ENCODE assay signal across 11 cellular contexts in genomic region chr16:71927787-71928186, GRCh38. TPM values are rescaled to one million over a fixed set of nuclear protein-coding genes. Genes with fewer than 3 reads are reported as not detected.
DNase-seq lines count a peak whose midpoint lies in the region; ATAC-seq, FAIRE-seq and TF ChIP-seq lines count a peak whose summit lies in the region.
"Had no signal": no experiment of that assay in that cellular context is flagged by ENCODE, and none has a peak within 500 bp of the region (broad histone marks: within the 10 kb centered on the region; RNA-seq: fewer than 3 reads in every experiment).

No MANE protein-coding gene starts in this region.

- no peaks in the 10 kb centered on the region; the same call in 1 of the 2 replicates for H3K79me2 ChIP-seq in GM12878 (ENCODE audit: control insufficient read depth, insufficient read depth, low read length)

- intact Hi-C loops in GM12878 (cut with micrococcal nuclease; ENCODE audit: unreplicated experiment) (no loop called here), kidney (cut with DNase I) (no loop called here)

- TF ChIP-seq CTCF in GM12878 (IDR thresholded peaks at IDR 0.05 in 2 of 3, conservative IDR thresholded peaks at IDR 0.05 in 1 of 3; ENCODE audit: control insufficient read depth in 2 of 3, extremely low read depth in 1 of 3, insufficient read depth in 1 of 3, low read depth in 3 of 3, low read length in 3 of 3): no peak
- no peak for TF ChIP-seq CTCF in kidney (IDR thresholded peaks at IDR 0.05; ENCODE audit: borderline replicate concordance, extremely low read depth, insufficient read depth)

- H3K9me3 ChIP-seq in HUES6 (ENCODE audit: control insufficient read depth, insufficient read depth, low read depth, low read length): no peaks in the 10 kb centered on the region
- no peaks in the 10 kb centered on the region for H3K9me3 ChIP-seq in GM12878 (replicated peaks; ENCODE audit: control insufficient read depth, insufficient read depth, low read length)
- no peaks in the 10 kb centered on the region for H3K9me3 ChIP-seq in skeletal muscle satellite cell (replicated peaks; ENCODE audit: low read length)
- no peaks in the 10 kb centered on the region for H3K9me3 ChIP-seq in kidney (ENCODE audit: control insufficient read depth in 1 of 2, low read length in 2 of 2)

- H4K20me1 ChIP-seq in GM12878 (ENCODE audit: control insufficient read depth, insufficient read depth): no peaks in the 10 kb centered on the region; the same call in 1 of the 2 replicates

- no peak for FAIRE-seq in GM12878 (lab: Jason Lieb, UNC)
- no peak for FAIRE-seq in kidney (lab: Jason Lieb, UNC)
- FAIRE-seq: islet of Langerhans had no signal

- TF ChIP-seq RAD21 in GM12878 (IDR thresholded peaks at IDR 0.05; ENCODE audit: insufficient read depth, low read depth, low read length): no peak

- peak overlapping the region; percentile 16; the same call in 1 of the 2 replicates for H3K27ac ChIP-seq in HUES6 (ENCODE audit: low read depth, low read length)
- no peak overlapping the region for H3K27ac ChIP-seq in GM12878 (ENCODE audit: control insufficient read depth, insufficient read depth)
- peak overlapping the region; percentile 8 for H3K27ac ChIP-seq in layer of hippocampus (ENCODE audit: low read depth, low read length)
- no peak overlapping the region for H3K27ac ChIP-seq in kidney (ENCODE audit: low read depth in 2 of 2, low read length in 2 of 2)

- H3K36me3 ChIP-seq in HUES6 (ENCODE audit: control insufficient read depth, insufficient read depth, low read length) (peaks cover 93% of the 10 kb centered on the region), GM12878 (ENCODE audit: control insufficient read depth in 2 of 2, insufficient read depth in 2 of 2, low read length in 1 of 2) (peaks cover 19 to 56% of the 10 kb centered on the region in 2 experiments), skeletal muscle satellite cell (ENCODE audit: insufficient read depth, low read length) (peaks cover 68% of the 10 kb centered on the region), kidney (ENCODE audit: control insufficient read depth in 1 of 2, insufficient read depth in 2 of 2, low read length in 2 of 2) (peaks cover 29 to 40% of the 10 kb centered on the region in 2 donors)

- WGBS in GM12878 (ENCODE audit: insufficient coverage, insufficient replicate concordance, low lambda C conversion rate, missing lambda C conversion rate): 91% methylated on average over 5 of the region's 5 CpGs

- no peak for DNase-seq in GM12878 (ENCODE audit: low read depth, low spot score)
- no peak for DNase-seq in kidney
- no peak for DNase-seq in NCI-H2227 treated with DMSO at 0.1 percent for 48 hours (lab: John Stamatoyannopoulos, UW)
- no peak for DNase-seq in NCI-H187 treated with DMSO at 0.1 percent for 48 hours (lab: John Stamatoyannopoulos, UW)
- DNase-seq: activated CD4-positive, alpha-beta T cell treated with anti-CD3 and anti-CD28 coated beads, Interleukin-2, amount 50 U/mL, for 1 hour; T-cell had no signal

- POLR2A ChIA-PET in GM12878 (lab: Charles Lee): no interaction called here

- H3K27me3 ChIP-seq in HUES6 (ENCODE audit: control insufficient read depth, insufficient read depth, low read length): no peaks in the 10 kb centered on the region
- H3K27me3 ChIP-seq in GM12878 (replicated peaks in 1 of 2; ENCODE audit: control insufficient read depth in 2 of 2, insufficient read depth in 2 of 2, low read length in 1 of 2): no peaks in the 10 kb centered on the region
- H3K27me3 ChIP-seq in layer of hippocampus (ENCODE audit: control insufficient read depth, insufficient read depth, low read length): no peaks in the 10 kb centered on the region
- no peaks in the 10 kb centered on the region for H3K27me3 ChIP-seq in skeletal muscle satellite cell (ENCODE audit: control insufficient read depth, insufficient read depth, low read length)

- BruUV-seq in GM12878 (replicated peaks; lab: Mats Ljungman, UMichigan): TSS peak; percentile 40

- TF ChIP-seq EP300 in GM12878 (IDR thresholded peaks at IDR 0.05; ENCODE audit: borderline replicate concordance in 1 of 2, control insufficient read depth in 1 of 2, low read depth in 2 of 2, low read length in 2 of 2): no peak

- H3K4me3 ChIP-seq in HUES6 (ENCODE audit: low read depth, low read length) (no peak overlapping the region), GM12878 (no peak overlapping the region), skeletal muscle satellite cell (ENCODE audit: low read length) (no peak overlapping the region), kidney (ENCODE audit: low read length in 2 of 2) (no peak overlapping the region)

- in situ Hi-C loops in GM12878 (cut with MboI): no loop called here

- RAD21 ChIA-PET in GM12878 (lab: Charles Lee; ENCODE audit: unreplicated experiment): no interaction called here

- H3K4me2 ChIP-seq in GM12878 (ENCODE audit: control insufficient read depth, insufficient read depth) (no peak overlapping the region), skeletal muscle satellite cell (ENCODE audit: low read length) (peak overlapping the region; percentile 23)

- ATAC-seq in GM12878 (no peak), HG03135 (IDR thresholded peaks at IDR 0.05; ENCODE audit: unreplicated experiment) (no peak)
- ATAC-seq: T-cell had no signal

- CTCF ChIA-PET in GM12878 (lab: Yijun Ruan, JAX): interaction anchor here (0.8 kb wide), 1 partner anchor 11 kb away, joined by 3 read pairs; no protein-coding TSS in a partner anchor

- H2AFZ ChIP-seq in GM12878 (ENCODE audit: control insufficient read depth, low read depth, low read length): no peak overlapping the region

- no peak overlapping the region for H3K9ac ChIP-seq in HUES6 (ENCODE audit: low read length)
- H3K9ac ChIP-seq in GM12878 (ENCODE audit: control insufficient read depth, insufficient read depth, low read length): no peak overlapping the region
- no peak overlapping the region for H3K9ac ChIP-seq in skeletal muscle satellite cell (ENCODE audit: low read depth, low read length)
- H3K9ac ChIP-seq in kidney (ENCODE audit: low read length in 2 of 2): no peak overlapping the region

- SMC1A ChIA-PET in GM12878 (lab: Charles Lee; ENCODE audit: uncharacterized antibody, unreplicated experiment): no interaction called here

- H3K4me1 ChIP-seq in HUES6 (ENCODE audit: control insufficient read depth, insufficient read depth, low read length): no peaks in the 10 kb centered on the region; the same call in 1 of the 2 replicates
- H3K4me1 ChIP-seq in GM12878 (ENCODE audit: control insufficient read depth, insufficient read depth, low read length): no peaks in the 10 kb centered on the region
- peaks cover 39% of the 10 kb centered on the region for H3K4me1 ChIP-seq in skeletal muscle satellite cell (ENCODE audit: control insufficient read depth, insufficient read depth, low read length)
- peaks cover 4 to 7% of the 10 kb centered on the region in 2 donors for H3K4me1 ChIP-seq in kidney (ENCODE audit: control insufficient read depth in 1 of 2, insufficient read depth in 1 of 2, low read depth in 1 of 2, low read length in 2 of 2)

- no peak for TF ChIP-seq POLR2A in GM12878 (IDR thresholded peaks at IDR 0.05; ENCODE audit: low read depth, low read length)

TF ChIP-seq in GM12878, 131 proteins besides CTCF, POLR2A, EP300 and RAD21 (continues in another document):
- no peak for TF ChIP-seq CHD4 (IDR thresholded peaks at IDR 0.05)

RNA-seq across cellular contexts. Expression of gene IST1, which starts 32.5 kb away (rescaled TPM):
- total RNA-seq in GM12878 (2013; cell fraction: nucleolus; rRNA removed): 347 and 367 TPM in 2 replicates
- total RNA-seq in GM12878 (2014; rRNA removed) (133 and 160 TPM in 2 replicates), GM12878 (2014; rRNA removed; fragmentation: Illumina TruSeq; extraction: Trizol) (148 and 150 TPM in 2 replicates), GM12878 (2021) (134 and 140 TPM in 2 replicates), kidney (220 TPM)
- 130 TPM for polyA plus RNA-seq in GM12878 (2011; ENCODE audit: low read depth)
- polyA plus RNA-seq in GM12878 (2011; rRNA removed) (277 and 293 TPM in 2 replicates), GM12878 (2014; fragmentation: Illumina TruSeq; extraction: Trizol) (189 and 196 TPM in 2 replicates), GM12878 (2014; fragmentation: Nextera tagmentation; extraction: Ambion mirVana) (100 to 1,000 TPM in 1 of 2 experiments, 10 to 100 TPM in 1; 97.3 to 136 TPM), GM12878 (2014; rRNA removed) (120 and 155 TPM in 2 replicates), GM12878 (2016; fragmentation: Nextera tagmentation; extraction: Ambion mirVana) (100 to 1,000 TPM; 113 to 125 TPM), kidney (ENCODE audit: insufficient read depth, low read depth, low replicate concordance) (138 TPM)
- 195 and 230 TPM in 2 replicates for polyA plus RNA-seq in GM12878 (2011; cell fraction: cytosol; rRNA removed)
- 237 and 271 TPM in 2 replicates for polyA plus RNA-seq in GM12878 (2011; cell fraction: nucleus; rRNA removed)
- polyA plus RNA-seq in GM12878 (2012): 158 and 177 TPM in 2 replicates
- polyA minus RNA-seq in GM12878 (2011; rRNA and poly(A)+ RNA removed): 190 and 206 TPM in 2 replicates
- polyA minus RNA-seq in GM12878 (2011; cell fraction: cytosol; rRNA and poly(A)+ RNA removed): 44.1 and 49.4 TPM in 2 replicates
- 53.4 and 67.3 TPM in 2 replicates for polyA minus RNA-seq in GM12878 (2011; cell fraction: nucleus; rRNA and poly(A)+ RNA removed)
- 125 and 156 TPM in 2 replicates for total RNA-seq in skeletal muscle satellite cell (2012; rRNA removed)

RNA-seq across cellular contexts. Expression of gene ZNF821, which starts 43.8 kb away (rescaled TPM):
- 10.0 and 10.3 TPM in 2 replicates for total RNA-seq in GM12878 (2013; cell fraction: nucleolus; rRNA removed)
- 4.5 and 6.9 TPM in 2 replicates for total RNA-seq in GM12878 (2014; rRNA removed)
- total RNA-seq in GM12878 (2014; rRNA removed; fragmentation: Illumina TruSeq; extraction: Trizol): 3.9 and 6.0 TPM in 2 replicates
- 7.2 and 7.9 TPM in 2 replicates for total RNA-seq in GM12878 (2021)
- polyA plus RNA-seq in GM12878 (2011; ENCODE audit: low read depth): 6.8 TPM
- polyA plus RNA-seq in GM12878 (2011; rRNA removed): 6.5 and 7.5 TPM in 2 replicates
- 7.2 and 7.5 TPM in 2 replicates for polyA plus RNA-seq in GM12878 (2011; cell fraction: cytosol; rRNA removed)
- polyA plus RNA-seq in GM12878 (2011; cell fraction: nucleus; rRNA removed): 10.5 and 11.7 TPM in 2 replicates
- polyA plus RNA-seq in GM12878 (2012): 9.6 and 12.2 TPM in 2 replicates
- 3.8 and 5.4 TPM in 2 replicates for polyA plus RNA-seq in GM12878 (2014; fragmentation: Illumina TruSeq; extraction: Trizol)
- polyA plus RNA-seq in GM12878 (2014; fragmentation: Nextera tagmentation; extraction: Ambion mirVana): 1 to 10 TPM in 1 of 2 experiments, under 1 TPM in 1; 0.82 to 2.0 TPM
- polyA plus RNA-seq in GM12878 (2014; rRNA removed): 5.6 and 8.9 TPM in 2 replicates
- 1 to 10 TPM; 6.6 to 9.9 TPM for polyA plus RNA-seq in GM12878 (2016; fragmentation: Nextera tagmentation; extraction: Ambion mirVana)
- 4.8 and 8.2 TPM in 2 replicates for polyA minus RNA-seq in GM12878 (2011; rRNA and poly(A)+ RNA removed)
- polyA minus RNA-seq in GM12878 (2011; cell fraction: cytosol; rRNA and poly(A)+ RNA removed): 2.1 and 6.2 TPM in 2 replicates
- polyA minus RNA-seq in GM12878 (2011; cell fraction: nucleus; rRNA and poly(A)+ RNA removed): 5.6 and 8.8 TPM in 2 replicates
- total RNA-seq in skeletal muscle satellite cell (2012; rRNA removed): 2.2 and 3.5 TPM in 2 replicates
- 7.1 TPM for total RNA-seq in kidney
- 10.0 TPM for polyA plus RNA-seq in kidney (ENCODE audit: insufficient read depth, low read depth, low replicate concordance)

Comparison
In these comparisons a context has a peak if more than half of its experiments do, and no peak if none do; other contexts are left out.
1. H3K27ac ChIP-seq: peak in HUES6 (single experiment) and layer of hippocampus (single experiment); none in GM12878 (single experiment) and kidney (0 of 2).